26 cellular contexts compared by ENCODE assay signal in genomic region chr18:48723837-48724236, GRCh38.
"Had no signal": no experiment of that assay in that cellular context is flagged by ENCODE, and none has a peak within 500 bp of the region (broad histone marks: within the 10 kb centered on the region; RNA-seq: fewer than 3 reads in every experiment).

No MANE protein-coding gene starts in this region.

- H3K27ac ChIP-seq: colonic mucosa, esophagus squamous epithelium, gastrocnemius medialis, neutrophil, pancreas, psoas muscle, right atrium auricular region, spleen, tibial artery had no signal

- H3K27me3 ChIP-seq: colonic mucosa, esophagus squamous epithelium, gastrocnemius medialis, neutrophil, pancreas, right atrium auricular region, spleen, tibial artery had no signal

- FAIRE-seq: bronchial epithelial cell, pancreas, urothelium cell line had no signal

- H3K9me3 ChIP-seq: colonic mucosa, gastrocnemius medialis, neutrophil, pancreas, tibial artery had no signal

- H3K9me3 Mint-ChIP-seq: activated naive CD4-positive, alpha-beta T cell treated with anti-CD3 and anti-CD28 coated beads, Interleukin-2, amount 10 ng/mL, durations not matched to agents 7 days and 5 days; natural killer cell treated with Interleukin-12 subunit alpha and Interleukin-12 subunit beta and Interleukin-15 and Interleukin-18, amount 100 ng/mL, for 72 hours had no signal

- H3K36me3 ChIP-seq: colonic mucosa, gastrocnemius medialis, neutrophil, pancreas had no signal

- H3K4me3 Mint-ChIP-seq: activated naive CD4-positive, alpha-beta T cell treated with anti-CD3 and anti-CD28 coated beads, Interleukin-2, amount 10 ng/mL, durations not matched to agents 7 days and 5 days; activated T-cell treated with anti-CD3 and anti-CD28 coated beads, Interleukin-2, amount 50 U/mL, for 72 hours; natural killer cell treated with Interleukin-12 subunit alpha and Interleukin-12 subunit beta and Interleukin-15 and Interleukin-18, amount 100 ng/mL, for 72 hours; stimulated activated naive CD8-positive, alpha-beta T cell treated with anti-CD3 and anti-CD28 coated beads, Interleukin-15, amount 100 ng/mL, for 72 hours had no signal

- H3K4me1 ChIP-seq: colonic mucosa, pancreas, spleen had no signal

- H3K4me3 ChIP-seq: colonic mucosa, esophagus squamous epithelium, gastrocnemius medialis, pancreas, psoas muscle, right atrium auricular region, spleen, tibial artery had no signal

- H3K27me3 Mint-ChIP-seq: natural killer cell treated with Interleukin-12 subunit alpha and Interleukin-12 subunit beta and Interleukin-15 and Interleukin-18, amount 100 ng/mL, for 72 hours; stimulated activated naive CD8-positive, alpha-beta T cell treated with anti-CD3 and anti-CD28 coated beads, Interleukin-15, amount 100 ng/mL, for 72 hours had no signal

- DNase-seq: activated CD4-positive, alpha-beta T cell treated with anti-CD3 and anti-CD28 coated beads for 4 hours; activated CD4-positive, alpha-beta T cell treated with anti-CD3 and anti-CD28 coated beads, Interleukin-2, amount 50 U/mL, for 48 hours; activated CD4-positive, CD25-positive, alpha-beta regulatory T cell; activated effector memory CD4-positive, alpha-beta T cell treated with Interleukin-2 at 50 U/mL for 16 hours; activated naive CD4-positive, alpha-beta T cell treated with anti-CD3 and anti-CD28 coated beads, Interleukin-2, amount 10 ng/mL, durations not matched to agents 7 days and 5 days; activated T-cell treated with anti-CD3 and anti-CD28 coated beads, Interleukin-2, amount 50 U/mL, for 72 hours; amygdala; colonic mucosa; esophagus squamous epithelium; gastrocnemius medialis; hypothalamus; left ventricle myocardium superior; mammary epithelial cell; midbrain; pancreas; psoas muscle; spleen; stimulated activated CD4-positive, alpha-beta T cell treated with anti-CD3 and anti-CD28 coated beads, Interleukin-4, amount 100 ng/mL, for 24 hours; stimulated activated naive CD8-positive, alpha-beta T cell treated with anti-CD3 and anti-CD28 coated beads, Interleukin-15, amount 100 ng/mL, for 72 hours; T1000; tibial artery had no signal

- H3K27ac Mint-ChIP-seq: activated naive CD4-positive, alpha-beta T cell treated with anti-CD3 and anti-CD28 coated beads, Interleukin-2, amount 10 ng/mL, durations not matched to agents 7 days and 5 days; activated T-cell treated with anti-CD3 and anti-CD28 coated beads, Interleukin-2, amount 50 U/mL, for 72 hours; natural killer cell treated with Interleukin-12 subunit alpha and Interleukin-12 subunit beta and Interleukin-15 and Interleukin-18, amount 100 ng/mL, for 72 hours; stimulated activated naive CD8-positive, alpha-beta T cell treated with anti-CD3 and anti-CD28 coated beads, Interleukin-15, amount 100 ng/mL, for 72 hours had no signal

- ATAC-seq: activated T-cell treated with anti-CD3 and anti-CD28 coated beads, Interleukin-2, amount 50 U/mL, for 72 hours; gastrocnemius medialis; left ventricle myocardium superior; natural killer cell treated with Interleukin-12 subunit alpha and Interleukin-12 subunit beta and Interleukin-15 and Interleukin-18, amount 100 ng/mL, for 72 hours; pancreas; psoas muscle; stimulated activated naive CD8-positive, alpha-beta T cell treated with anti-CD3 and anti-CD28 coated beads, Interleukin-15, amount 100 ng/mL, for 72 hours had no signal

- H3K36me3 Mint-ChIP-seq: activated naive CD4-positive, alpha-beta T cell treated with anti-CD3 and anti-CD28 coated beads, Interleukin-2, amount 10 ng/mL, durations not matched to agents 7 days and 5 days; natural killer cell treated with Interleukin-12 subunit alpha and Interleukin-12 subunit beta and Interleukin-15 and Interleukin-18, amount 100 ng/mL, for 72 hours had no signal
